8 cellular contexts compared by ENCODE assay signal in the genomic region with DNA sequence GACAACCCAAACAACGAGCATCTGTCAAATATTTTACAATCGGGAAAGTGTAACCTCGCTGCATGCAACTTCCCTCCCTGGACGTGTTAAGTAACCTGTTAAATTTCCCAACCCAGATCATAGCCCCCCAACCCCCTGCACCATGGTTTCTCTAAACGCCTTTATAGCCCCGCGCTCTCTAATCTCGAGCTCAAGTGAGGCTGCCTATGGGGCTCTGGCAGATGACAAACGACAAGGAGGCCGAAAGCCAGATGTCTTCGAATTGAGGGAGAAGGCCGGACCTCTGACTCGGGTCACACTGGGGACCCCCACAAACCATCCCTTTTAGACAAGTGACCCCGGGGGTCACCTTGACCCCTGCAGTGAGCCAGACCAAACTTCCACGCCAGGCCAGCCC. TPM values are rescaled to one million over a fixed set of nuclear protein-coding genes. Genes with fewer than 3 reads are reported as not detected.
DNase-seq lines count a peak whose midpoint lies in the region; ATAC-seq lines count a peak whose summit lies in the region.

No MANE protein-coding gene starts in this region.

- peak overlapping the region; percentile 93 for H3K4me3 ChIP-seq in ACC112 (ENCODE audit: low read depth, low read length)
- peak overlapping the region; percentile 99 for H3K4me3 ChIP-seq in Karpas-422 (ENCODE audit: low read length)
- peak overlapping the region; percentile 92 to 98 for H3K4me3 ChIP-seq in mucosa of rectum (ENCODE audit: low read length in 2 of 2)

- peak overlapping the region; percentile 85 for H3K4me2 ChIP-seq in Karpas-422 (ENCODE audit: low read depth, low read length, poor library complexity, severe bottlenecking)

- 0 out of 2 replicates have a peak, but pooled peaks cover 3% of the 10 kb centered on the region for H3K36me3 ChIP-seq in ACC112 (ENCODE audit: insufficient read depth, low read length)
- H3K36me3 ChIP-seq in Karpas-422 (ENCODE audit: insufficient read depth, low read length): no peaks in the 10 kb centered on the region
- H3K36me3 ChIP-seq in mucosa of rectum (ENCODE audit: control insufficient read depth in 2 of 2, insufficient read depth in 2 of 2, low read length in 2 of 2): peaks cover 0 to 3% of the 10 kb centered on the region in 2 donors

- H2AFZ ChIP-seq in ACC112 (ENCODE audit: low read length, unreplicated experiment) (peak overlapping the region; percentile 96), Karpas-422 (ENCODE audit: low read length) (peak overlapping the region; percentile 33; the same call in 1 of the 2 replicates)

- H3K9me2 ChIP-seq in Karpas-422 (replicated peaks; ENCODE audit: insufficient read depth, low read length): no peaks in the 10 kb centered on the region

- no peaks in the 10 kb centered on the region for H3K27me3 ChIP-seq in ACC112 (ENCODE audit: insufficient read depth, low read length)
- no peaks in the 10 kb centered on the region for H3K27me3 ChIP-seq in Karpas-422 (ENCODE audit: low read length)
- H3K27me3 ChIP-seq in mucosa of rectum (ENCODE audit: control insufficient read depth in 2 of 2, insufficient read depth in 2 of 2, low read length in 2 of 2): no peaks in the 10 kb centered on the region

- H3K79me2 ChIP-seq in ACC112 (ENCODE audit: control insufficient read depth, insufficient read depth, low read length, unreplicated experiment): peaks cover 54% of the 10 kb centered on the region
- H3K79me2 ChIP-seq in Karpas-422 (ENCODE audit: low read length): peaks cover 55% of the 10 kb centered on the region

- no peaks in the 10 kb centered on the region for H3K9me3 ChIP-seq in Karpas-422 (ENCODE audit: low read length)
- no peaks in the 10 kb centered on the region for H3K9me3 ChIP-seq in mucosa of rectum (ENCODE audit: control insufficient read depth in 2 of 2, low read length in 2 of 2)

- peak overlapping the region; percentile 86 for H3K27ac ChIP-seq in ACC112 (ENCODE audit: low read depth, low read length)
- H3K27ac ChIP-seq in Karpas-422 (ENCODE audit: low read length): peak overlapping the region; percentile 82; the same call in 1 of the 2 replicates
- H3K27ac ChIP-seq in cingulate gyrus (ENCODE audit: low read depth, low read length): peak overlapping the region; percentile 99
- peak overlapping the region; percentile 95 to 99 for H3K27ac ChIP-seq in mucosa of rectum (ENCODE audit: low read depth in 2 of 2, low read length in 2 of 2)

- H4K20me1 ChIP-seq in Karpas-422 (ENCODE audit: insufficient read depth, low read depth, low read length): no peaks in the 10 kb centered on the region

- H3K4me1 ChIP-seq in ACC112 (ENCODE audit: control insufficient read depth, insufficient read depth, low read length, unreplicated experiment) (peaks cover 11% of the 10 kb centered on the region), Karpas-422 (ENCODE audit: low read length) (peaks cover 29% of the 10 kb centered on the region), mucosa of rectum (ENCODE audit: control insufficient read depth in 2 of 2, insufficient read depth in 2 of 2, low read length in 2 of 2) (peaks cover 21 to 24% of the 10 kb centered on the region in 2 donors)

- intact Hi-C loops in posterior vena cava (cut with DNase I): loop anchor here (1.0 to 5.0 kb wide), 2 partner anchors 16 to 268 kb away; no protein-coding TSS in a partner anchor

- H3K9ac ChIP-seq in Karpas-422 (ENCODE audit: low read length) (peak overlapping the region; percentile 97), mucosa of rectum (ENCODE audit: low read depth in 1 of 2, low read length in 2 of 2) (peak overlapping the region; percentile 96 to 99)

- DNase-seq in Karpas-422 (peak; percentile 51), posterior vena cava (ENCODE audit: low spot score) (no peak), amniotic stem cell (lab: John Stamatoyannopoulos, UW) (no peak), iPS-NIHi11 (ENCODE audit: low spot score) (no peak)

- no peak for ATAC-seq in GM21390 (IDR thresholded peaks at IDR 0.05; ENCODE audit: unreplicated experiment)

RNA-seq across cellular contexts. Expression of a gene that starts 0.5 kb away (rescaled TPM):
- total RNA-seq in Karpas-422 (2014; rRNA removed; shearing (Covaris generic); ENCODE audit: low replicate concordance): 202 and 232 TPM in 2 replicates
- total RNA-seq in posterior vena cava: 10 to 100 TPM; 58.1 to 58.7 TPM
